18 cellular contexts compared by ENCODE assay signal in genomic region chr14:61048640-61049039, GRCh38.
DNase-seq lines count a peak whose midpoint lies in the region; ATAC-seq and TF ChIP-seq lines count a peak whose summit lies in the region.
"Had no signal": no experiment of that assay in that cellular context is flagged by ENCODE, and none has a peak within 500 bp of the region (broad histone marks: within the 10 kb centered on the region; RNA-seq: fewer than 3 reads in every experiment).

No MANE protein-coding gene starts in this region.

- intact Hi-C loops in left ventricle myocardium superior (cut with micrococcal nuclease) (no loop called here), left ventricle myocardium inferior (cut with micrococcal nuclease) (no loop called here)

- DNase-seq in left ventricle myocardium superior (no peak), left ventricle myocardium inferior (no peak), NOMO-1 treated with DMSO at 0.1 percent for 48 hours (lab: John Stamatoyannopoulos, UW; ENCODE audit: unreplicated experiment) (peak; percentile 44), fibroblast of villous mesenchyme (ENCODE audit: low read depth) (peak; percentile 14), NCI-H82 (lab: John Stamatoyannopoulos, UW) (no peak)
- no peak for DNase-seq in stimulated activated CD4-positive, alpha-beta T cell treated with anti-CD3 and anti-CD28 coated beads, Interleukin-1b, Interleukin-23, amount 100 ng/mL, for 48 hours
- DNase-seq: Caco-2; CD4-positive, CD25-positive, alpha-beta regulatory T cell; DMS153; EL; NCI-H1436 treated with DMSO at 0.1 percent for 48 hours; NCI-H2081; NCI-H510A; NCI-H774; SHP77 treated with DMSO at 0.1 percent for 48 hours had no signal

- no peaks in the 10 kb centered on the region for H3K27me3 ChIP-seq in left ventricle myocardium inferior (ENCODE audit: low read depth)

- peaks cover 1% of the 10 kb centered on the region for H3K9me3 ChIP-seq in left ventricle myocardium inferior (replicated peaks)
- H3K9me3 ChIP-seq: Caco-2, HAP-1 had no signal

- peaks cover 5% of the 10 kb centered on the region for H3K36me3 ChIP-seq in left ventricle myocardium inferior
- H3K36me3 ChIP-seq: HAP-1 had no signal

- no peak overlapping the region for H3K27ac ChIP-seq in left ventricle myocardium inferior (replicated peaks)

- TF ChIP-seq CTCF in left ventricle myocardium inferior (IDR thresholded peaks at IDR 0.05; ENCODE audit: borderline replicate concordance), result no peak
- no peak for TF ChIP-seq CTCF in fibroblast of villous mesenchyme (IDR thresholded peaks at IDR 0.05; ENCODE audit: insufficient read depth, low read depth, low read length)

- ATAC-seq in left ventricle myocardium superior (peak; percentile 39), GM18868 (IDR thresholded peaks at IDR 0.05; ENCODE audit: unreplicated experiment) (no peak)
- ATAC-seq: SK-N-SH treated with all-trans-retinoic acid at 6 μM for 48 hours had no signal

- H3K4me3 ChIP-seq in left ventricle myocardium inferior, result no peak overlapping the region
- no peak overlapping the region for H3K4me3 ChIP-seq in fibroblast of villous mesenchyme (ENCODE audit: low read depth, low read length)
- H3K4me3 ChIP-seq: HAP-1 had no signal

- H3K4me1 ChIP-seq in left ventricle myocardium inferior, result no peaks in the 10 kb centered on the region
- H3K4me1 ChIP-seq: Caco-2, HAP-1 had no signal

Comparison
In these comparisons a context has a peak if more than half of its experiments do, and no peak if none do; other contexts are left out.
1. DNase-seq: peak in NOMO-1 treated with DMSO at 0.1 percent for 48 hours (single experiment) and fibroblast of villous mesenchyme (single experiment); none in left ventricle myocardium superior (single experiment), left ventricle myocardium inferior (single experiment), NCI-H82 (single experiment) and stimulated activated CD4-positive, alpha-beta T cell treated with anti-CD3 and anti-CD28 coated beads, Interleukin-1b, Interleukin-23, amount 100 ng/mL, for 48 hours (single experiment).